In the genomic region with DNA sequence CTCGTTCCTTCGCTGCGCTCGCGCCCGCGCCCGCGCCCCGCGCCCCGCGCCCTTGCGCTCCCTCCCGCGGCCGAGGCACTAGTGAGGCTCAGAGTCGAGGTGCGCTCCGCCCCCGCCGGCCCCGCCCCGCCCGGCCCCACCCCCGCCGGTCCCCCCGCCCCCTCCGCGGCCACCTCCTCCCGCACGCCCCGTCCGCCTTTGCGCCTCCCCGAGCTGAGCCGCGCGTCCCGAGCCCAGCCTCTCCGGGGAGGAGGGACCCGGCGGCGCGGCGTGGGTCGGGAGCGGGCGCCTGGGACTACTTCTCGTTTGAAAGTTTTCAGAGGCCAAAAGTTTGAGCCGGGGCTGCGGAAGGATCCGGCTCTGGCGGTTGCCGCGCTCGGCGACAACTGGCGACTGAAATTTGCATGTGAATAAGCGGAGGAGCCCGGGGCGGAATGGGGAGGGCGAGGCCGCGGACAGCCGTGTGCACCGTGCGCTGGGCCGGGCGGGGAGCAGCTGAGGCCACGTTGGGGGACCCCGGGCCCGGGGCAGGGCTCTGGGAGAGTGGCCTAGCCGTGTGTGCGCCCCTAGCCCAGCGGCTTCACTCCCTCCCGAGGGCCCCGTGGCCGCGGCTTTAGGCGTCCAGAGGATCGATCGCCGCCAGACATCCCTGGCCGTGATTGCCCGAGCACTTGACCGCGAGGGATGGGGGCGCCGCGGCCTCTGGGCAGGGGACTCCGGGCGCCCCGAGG, we compare ENCODE assay signal across 8 cellular contexts. TPM values are rescaled to one million over a fixed set of nuclear protein-coding genes. Genes with fewer than 3 reads are reported as not detected.
DNase-seq lines count a peak whose midpoint lies in the region; ATAC-seq and TF ChIP-seq lines count a peak whose summit lies in the region.

Gene NOTCH1, minus strand, starts transcription at position 83 of the 731 bp plus-strand sequence. CDS start 262 bp downstream, outside the sequence.

- TF ChIP-seq CTCF in DND-41 (IDR thresholded peaks at IDR 0.05; ENCODE audit: borderline replicate concordance, extremely low read depth, low read length, poor library complexity, severe bottlenecking) (no peak), SU-DHL-6 (IDR thresholded peaks at IDR 0.05; ENCODE audit: insufficient read depth, low read length, poor library complexity, severe bottlenecking) (no peak), cardiac muscle cell (IDR thresholded peaks at IDR 0.05; ENCODE audit: low read depth, low read length) (no peak), transverse colon (IDR thresholded peaks at IDR 0.05) (peak in 1 of 5 experiments; percentile 7)

- ATAC-seq in DND-41 (ENCODE audit: insufficient read depth, low read depth) (peak; percentile 74), GM21515 (IDR thresholded peaks at IDR 0.05; ENCODE audit: unreplicated experiment) (peak; percentile 56)
- ATAC-seq in activated naive CD8-positive, alpha-beta T cell treated with anti-CD3 and anti-CD28 coated beads, Interleukin-2, amount 10 ng/mL, durations not matched to agents 7 days and 5 days (ENCODE audit: low read depth), result peak; percentile 76

- no peaks in the 10 kb centered on the region for H3F3A ChIP-seq in SU-DHL-6 (ENCODE audit: insufficient read depth)

- peaks cover 41% of the 10 kb centered on the region for H4K20me1 ChIP-seq in DND-41 (ENCODE audit: insufficient read depth, low read length)
- H4K20me1 ChIP-seq in SU-DHL-6 (ENCODE audit: low read depth, low read length), result no peaks in the 10 kb centered on the region

- DNase-seq in DND-41 (peak; percentile 95), HuH-7 (ENCODE audit: low spot score) (peak; percentile 94), cardiac muscle cell (ENCODE audit: low read depth in 1 of 2, low spot score in 1 of 2) (peak; percentile 93 to 96), pons (ENCODE audit: low spot score) (peak; percentile 81), transverse colon (peak; percentile 94)
- peak; percentile 90 for DNase-seq in activated naive CD8-positive, alpha-beta T cell treated with anti-CD3 and anti-CD28 coated beads, Interleukin-2, amount 10 ng/mL, durations not matched to agents 7 days and 5 days

- in situ Hi-C loops in transverse colon (cut with MboI; ENCODE audit: low pct_ligation_motif_present in 1 of 4, low pct_unique_long_range_greater_than_20kb in 1 of 4, low sequenced_read_pairs in 3 of 4), result no loop called here

- H2AFZ ChIP-seq in DND-41 (ENCODE audit: low read depth, low read length), result peak within 1 kb of the TSS; percentile 33
- peak within 1 kb of the TSS; percentile 91 for H2AFZ ChIP-seq in SU-DHL-6 (ENCODE audit: low read depth, low read length, severe bottlenecking)

- peak; percentile 84 for TF ChIP-seq POLR2A in transverse colon (IDR thresholded peaks at IDR 0.05)

- H3K9me3 ChIP-seq in DND-41 (ENCODE audit: insufficient read depth, low read length, severe bottlenecking) (no peaks in the 10 kb centered on the region), SU-DHL-6 (ENCODE audit: insufficient read depth, low read length) (no peaks in the 10 kb centered on the region), cardiac muscle cell (ENCODE audit: low read depth) (no peaks in the 10 kb centered on the region), transverse colon (no peaks in the 10 kb centered on the region)

- H3K4me2 ChIP-seq in DND-41 (ENCODE audit: insufficient read depth, low read length), result peak within 1 kb of the TSS; percentile 96
- H3K4me2 ChIP-seq in SU-DHL-6 (ENCODE audit: low read depth, low read length, poor library complexity, severe bottlenecking), result peak within 1 kb of the TSS; percentile 81

- H3K27ac ChIP-seq in DND-41 (ENCODE audit: low read length) (peak within 1 kb of the TSS; percentile 100), SU-DHL-6 (ENCODE audit: low read depth, low read length) (peak within 1 kb of the TSS; percentile 62), cardiac muscle cell (peak within 1 kb of the TSS; percentile 70), transverse colon (peak within 1 kb of the TSS; percentile 93 to 99 (median 98))

- H3K9ac ChIP-seq in DND-41 (ENCODE audit: low read depth, low read length) (peak within 1 kb of the TSS; percentile 99), SU-DHL-6 (ENCODE audit: low read length) (peak within 1 kb of the TSS; percentile 69)

- no peaks in the 10 kb centered on the region for H3K9me2 ChIP-seq in SU-DHL-6 (replicated peaks; ENCODE audit: insufficient read depth, low read length)

- peak within 1 kb of the TSS; percentile 89 for H3K27ac Mint-ChIP-seq in activated naive CD8-positive, alpha-beta T cell treated with anti-CD3 and anti-CD28 coated beads, Interleukin-2, amount 10 ng/mL, durations not matched to agents 7 days and 5 days

- H3K27me3 Mint-ChIP-seq in activated naive CD8-positive, alpha-beta T cell treated with anti-CD3 and anti-CD28 coated beads, Interleukin-2, amount 10 ng/mL, durations not matched to agents 7 days and 5 days, result no peaks in the 10 kb centered on the region

- TF ChIP-seq EP300 in transverse colon (IDR thresholded peaks at IDR 0.05; ENCODE audit: low read depth), result no peak

- H3K4me1 Mint-ChIP-seq in activated naive CD8-positive, alpha-beta T cell treated with anti-CD3 and anti-CD28 coated beads, Interleukin-2, amount 10 ng/mL, durations not matched to agents 7 days and 5 days, result peaks cover 11% of the 10 kb centered on the region

- peaks cover 3% of the 10 kb centered on the region for H3K36me3 Mint-ChIP-seq in activated naive CD8-positive, alpha-beta T cell treated with anti-CD3 and anti-CD28 coated beads, Interleukin-2, amount 10 ng/mL, durations not matched to agents 7 days and 5 days

- H3K27me3 ChIP-seq in DND-41 (ENCODE audit: insufficient read depth, low read length, poor library complexity), result no peaks in the 10 kb centered on the region
- no peaks in the 10 kb centered on the region for H3K27me3 ChIP-seq in SU-DHL-6 (ENCODE audit: low read length)
- no peaks in the 10 kb centered on the region for H3K27me3 ChIP-seq in cardiac muscle cell
- H3K27me3 ChIP-seq in transverse colon, result no peaks in the 10 kb centered on the region

- H3K36me3 ChIP-seq in DND-41 (ENCODE audit: insufficient read depth, low read length) (peaks cover 40% of the 10 kb centered on the region), SU-DHL-6 (ENCODE audit: low read length) (no peaks in the 10 kb centered on the region), cardiac muscle cell (no peaks in the 10 kb centered on the region), transverse colon (no peaks in the 10 kb centered on the region)

- H3K4me3 Mint-ChIP-seq in activated naive CD8-positive, alpha-beta T cell treated with anti-CD3 and anti-CD28 coated beads, Interleukin-2, amount 10 ng/mL, durations not matched to agents 7 days and 5 days, result peak within 1 kb of the TSS; percentile 93

- H3K4me1 ChIP-seq in DND-41 (ENCODE audit: insufficient read depth, low read length) (peaks cover 81% of the 10 kb centered on the region), cardiac muscle cell (ENCODE audit: low read depth) (peaks cover 12% of the 10 kb centered on the region), transverse colon (peaks cover 53 to 76% (median 66%) of the 10 kb centered on the region in 4 donors)

- H3K79me2 ChIP-seq in DND-41 (ENCODE audit: insufficient read depth, low read length) (peaks cover 90% of the 10 kb centered on the region), SU-DHL-6 (ENCODE audit: insufficient read depth, low read length) (no peaks in the 10 kb centered on the region)

- H3K4me3 ChIP-seq in DND-41 (ENCODE audit: low read depth in 1 of 2, low read length in 2 of 2) (peak within 1 kb of the TSS; percentile 88 to 100), SU-DHL-6 (ENCODE audit: insufficient read depth, low read length, poor library complexity, severe bottlenecking) (peak within 1 kb of the TSS; percentile 58), cardiac muscle cell (peak within 1 kb of the TSS; percentile 99), transverse colon (peak within 1 kb of the TSS; percentile 88 to 97 (median 90))

- H3K9me3 Mint-ChIP-seq in activated naive CD8-positive, alpha-beta T cell treated with anti-CD3 and anti-CD28 coated beads, Interleukin-2, amount 10 ng/mL, durations not matched to agents 7 days and 5 days, result no peaks in the 10 kb centered on the region

- intact Hi-C loops in transverse colon (cut with DNase I; ENCODE audit: low total_unique reads), result no loop called here

- 1% methylated on average over 39 of the region's 94 CpGs; no CpG with 5 or more reads in 1 of the 2 donors for WGBS in transverse colon (ENCODE audit: low coverage in 1 of 2), 2 donors

- POLR2A ChIA-PET in activated naive CD8-positive, alpha-beta T cell treated with anti-CD3 and anti-CD28 coated beads, Interleukin-2, amount 10 ng/mL, durations not matched to agents 7 days and 5 days (lab: Charles Lee), result interaction anchor here (0.6 to 1.5 kb wide), 4 partner anchors 9 to 182 kb away, joined by 3 to 13 read pairs (median 4); no protein-coding TSS in a partner anchor

RNA-seq across cellular contexts. Expression of gene NOTCH1, which starts in this region (rescaled TPM):
- 10 to 100 TPM; 67.0 to 70.2 TPM for total RNA-seq in activated naive CD8-positive, alpha-beta T cell treated with anti-CD3 and anti-CD28 coated beads, Interleukin-2, amount 10 ng/mL, durations not matched to agents 7 days and 5 days
- total RNA-seq in cardiac muscle cell (17.8 and 20.9 TPM in 2 replicates), transverse colon (100 to 1,000 TPM in 2 of 4 donors, 10 to 100 TPM in 2; 48.2 to 154 (median 98.2) TPM)
- 7.1 and 7.3 TPM in 2 replicates for polyA plus RNA-seq in cardiac muscle cell

Comparison
In these comparisons a context has a peak if more than half of its experiments do, and no peak if none do; other contexts are left out.
1. Peak in every context shown above with its lines: DNase-seq, ATAC-seq, H3K4me3 ChIP-seq and H3K27ac ChIP-seq.